ENCODE assay signal across 18 cellular contexts in the genomic region with DNA sequence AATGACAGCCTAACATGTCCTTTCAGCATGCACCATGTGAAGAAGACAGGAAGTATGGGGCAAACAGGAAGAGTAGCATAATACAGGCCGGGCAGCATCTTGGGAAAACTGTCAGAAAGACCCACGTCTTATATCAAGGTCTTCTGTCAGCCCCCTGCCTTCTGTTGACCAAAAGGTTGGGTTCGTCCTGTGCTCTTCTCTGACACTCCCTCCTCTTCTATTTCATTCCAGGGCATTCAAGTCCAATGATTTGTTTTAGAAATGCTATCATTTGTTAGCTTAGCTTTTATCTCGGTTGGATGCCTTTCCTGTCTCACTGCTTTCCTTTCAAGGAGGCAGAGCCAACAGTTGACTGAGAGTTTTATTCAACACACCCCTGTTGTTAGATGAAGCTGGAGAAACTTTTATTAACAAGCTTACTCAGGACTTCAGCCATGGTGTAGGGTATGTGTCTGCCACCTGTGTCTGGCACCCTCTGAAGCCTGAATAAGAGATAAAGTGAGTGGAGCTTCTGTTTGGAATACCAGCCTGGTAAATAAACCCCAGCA.
DNase-seq lines count a peak whose midpoint lies in the region; TF ChIP-seq lines count a peak whose summit lies in the region.
"Had no signal": no experiment of that assay in that cellular context is flagged by ENCODE, and none has a peak within 500 bp of the region (broad histone marks: within the 10 kb centered on the region; RNA-seq: fewer than 3 reads in every experiment).

No MANE protein-coding gene starts in this region.

- peaks cover 21% of the 10 kb centered on the region for H3K4me1 Mint-ChIP-seq in neural progenitor cell

- no peaks in the 10 kb centered on the region for H3K36me3 ChIP-seq in neural progenitor cell
- H3K36me3 ChIP-seq: esophagus muscularis mucosa, heart right ventricle had no signal

- no peaks in the 10 kb centered on the region for H3F3A ChIP-seq in neural progenitor cell (ENCODE audit: low read depth)

- DNase-seq in NCI-H2107 treated with DMSO at 0.1 percent for 48 hours (lab: John Stamatoyannopoulos, UW; ENCODE audit: unreplicated experiment) (peak; percentile 47), NCI-H2107 (lab: John Stamatoyannopoulos, UW) (no peak), NCI-H2081 (lab: John Stamatoyannopoulos, UW) (peak; percentile 78 to 96), amniotic epithelial cell (ENCODE audit: low read depth) (peak; percentile 64), neural progenitor cell (ENCODE audit: low spot score) (peak; percentile 12), medulla oblongata (ENCODE audit: extremely low spot score) (no peak), middle frontal gyrus (ENCODE audit: extremely low spot score, low spot score) (no peak)
- DNase-seq in NK-92 treated with Interleukin-12 subunit alpha and Interleukin-12 subunit beta, amount 100 ng/mL, for 24 hours (lab: John Stamatoyannopoulos, UW) = no peak
- DNase-seq: 8988T; heart right ventricle; left colon; naive thymus-derived CD4-positive, alpha-beta T cell; stimulated activated CD4-positive, alpha-beta T cell treated with anti-CD3 and anti-CD28 coated beads, Interleukin-1b, Interleukin-23, amount 100 ng/mL, for 48 hours; stimulated activated CD8-positive, alpha-beta memory T cell treated with anti-CD3 and anti-CD28 coated beads, Interleukin-4, amount 100 ng/mL, for 48 hours had no signal

- no peaks in the 10 kb centered on the region for H3K27me3 Mint-ChIP-seq in neural progenitor cell (ENCODE audit: insufficient read depth, low read depth)
- H3K27me3 Mint-ChIP-seq: type B pancreatic cell had no signal

- H3K4me3 Mint-ChIP-seq in neural progenitor cell = no peak overlapping the region
- H3K4me3 Mint-ChIP-seq: naive thymus-derived CD4-positive, alpha-beta T cell; type B pancreatic cell had no signal

- H3K4me3 ChIP-seq in neural progenitor cell = no peak overlapping the region
- H3K4me3 ChIP-seq: esophagus muscularis mucosa, GM12878, heart right ventricle had no signal

- no peaks in the 10 kb centered on the region for H3K36me3 Mint-ChIP-seq in neural progenitor cell
- H3K36me3 Mint-ChIP-seq: type B pancreatic cell had no signal

- H3K27ac ChIP-seq in neural progenitor cell = no peak overlapping the region
- H3K27ac ChIP-seq: C4-2B, esophagus muscularis mucosa had no signal

- no peaks in the 10 kb centered on the region for H3K27me3 ChIP-seq in neural progenitor cell
- H3K27me3 ChIP-seq: esophagus muscularis mucosa, heart right ventricle had no signal

- H3K79me2 ChIP-seq in neural progenitor cell (ENCODE audit: low read depth) = no peaks in the 10 kb centered on the region

- H3K9me3 ChIP-seq in neural progenitor cell (ENCODE audit: low read depth) = no peaks in the 10 kb centered on the region
- H3K9me3 ChIP-seq: esophagus muscularis mucosa, heart right ventricle had no signal

- H3K9ac ChIP-seq in neural progenitor cell = no peak overlapping the region

- H4K20me1 ChIP-seq in neural progenitor cell (ENCODE audit: low read depth) = no peaks in the 10 kb centered on the region

- peaks cover 9% of the 10 kb centered on the region for H3K4me1 ChIP-seq in neural progenitor cell
- H3K4me1 ChIP-seq: esophagus muscularis mucosa had no signal

- no peak overlapping the region for H3K4me2 ChIP-seq in neural progenitor cell

- no peaks in the 10 kb centered on the region for H3K9me3 Mint-ChIP-seq in neural progenitor cell
- H3K9me3 Mint-ChIP-seq: type B pancreatic cell had no signal

- no peak for TF ChIP-seq CTCF in neural progenitor cell (IDR thresholded peaks at IDR 0.05)

- peak overlapping the region; percentile 27 for H3K27ac Mint-ChIP-seq in neural progenitor cell
- H3K27ac Mint-ChIP-seq: naive thymus-derived CD4-positive, alpha-beta T cell; type B pancreatic cell had no signal

- H2AFZ ChIP-seq in neural progenitor cell (replicated peaks) = no peak overlapping the region

Comparison
In these comparisons a context has a peak if more than half of its experiments do, and no peak if none do; other contexts are left out.
1. DNase-seq: peak in NCI-H2107 treated with DMSO at 0.1 percent for 48 hours (single experiment), NCI-H2081 (2 of 2), amniotic epithelial cell (single experiment) and neural progenitor cell (single experiment); none in NCI-H2107 (single experiment), medulla oblongata (single experiment), middle frontal gyrus (single experiment) and NK-92 treated with Interleukin-12 subunit alpha and Interleukin-12 subunit beta, amount 100 ng/mL, for 24 hours (single experiment).